In the genomic region with DNA sequence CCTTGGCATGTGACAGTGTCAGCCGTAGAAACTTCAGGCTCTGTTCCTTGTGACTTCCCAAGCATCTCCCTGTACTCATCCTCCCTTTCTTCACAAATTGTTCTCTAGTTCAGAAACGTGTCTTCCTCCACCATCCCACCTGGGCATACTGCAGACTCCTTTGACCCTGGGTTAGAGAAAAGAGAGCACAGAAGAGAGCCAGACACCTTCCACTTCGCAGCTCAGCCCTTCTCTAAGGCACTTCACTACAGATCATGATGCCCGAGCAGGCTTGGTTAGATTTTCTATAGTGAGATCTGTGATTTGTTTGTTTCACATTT, we compare ENCODE assay signal across 9 cellular contexts.
DNase-seq lines count a peak whose midpoint lies in the region; ATAC-seq and TF ChIP-seq lines count a peak whose summit lies in the region.
"Had no signal": no experiment of that assay in that cellular context is flagged by ENCODE, and none has a peak within 500 bp of the region (broad histone marks: within the 10 kb centered on the region; RNA-seq: fewer than 3 reads in every experiment).

No MANE protein-coding gene starts in this region.

- H3K36me3 ChIP-seq in DND-41 (ENCODE audit: insufficient read depth, low read length) (no peaks in the 10 kb centered on the region), brain microvascular endothelial cell (replicated peaks) (no peaks in the 10 kb centered on the region), HAP-1 (replicated peaks) (no peaks in the 10 kb centered on the region)

- H3K27me3 ChIP-seq in DND-41 (ENCODE audit: insufficient read depth, low read length, poor library complexity) (peaks cover 6% of the 10 kb centered on the region), brain microvascular endothelial cell (replicated peaks) (no peaks in the 10 kb centered on the region), HAP-1 (ENCODE audit: low read depth) (no peaks in the 10 kb centered on the region; the same call in 1 of the 2 replicates)

- H3K27me3 Mint-ChIP-seq in effector memory CD8-positive, alpha-beta T cell: peaks cover 21 to 40% of the 10 kb centered on the region in 2 donors

- H3K9me3 Mint-ChIP-seq in effector memory CD8-positive, alpha-beta T cell: no peaks in the 10 kb centered on the region
- H3K9me3 Mint-ChIP-seq: memory B cell had no signal

- H3K36me3 Mint-ChIP-seq in effector memory CD8-positive, alpha-beta T cell (ENCODE audit: insufficient read depth): no peaks in the 10 kb centered on the region
- H3K36me3 Mint-ChIP-seq: memory B cell had no signal

- in situ Hi-C loops in brain microvascular endothelial cell (cut with HindIII; ENCODE audit: low pct_ligation_motif_present, low sequenced_read_pairs): no loop called here
- in situ Hi-C loops in HAP-1 (cut with MboI; ENCODE audit: low sequenced_read_pairs): no loop called here

- H3K9ac ChIP-seq in DND-41 (ENCODE audit: low read depth, low read length): no peak overlapping the region

- H4K20me1 ChIP-seq in DND-41 (ENCODE audit: insufficient read depth, low read length): no peaks in the 10 kb centered on the region

- H3K4me1 ChIP-seq in DND-41 (ENCODE audit: insufficient read depth, low read length) (peaks cover 2% of the 10 kb centered on the region; the same call in 1 of the 2 replicates), HAP-1 (no peaks in the 10 kb centered on the region)

- no peaks in the 10 kb centered on the region for H3K79me2 ChIP-seq in DND-41 (ENCODE audit: insufficient read depth, low read length)

- H3K4me3 Mint-ChIP-seq in effector memory CD8-positive, alpha-beta T cell: peak overlapping the region; percentile 56 to 65
- H3K4me3 Mint-ChIP-seq: memory B cell had no signal

- H3K4me1 Mint-ChIP-seq in effector memory CD8-positive, alpha-beta T cell (ENCODE audit: low read depth in 2 of 2): peaks cover 13 to 14% of the 10 kb centered on the region in 2 donors

- no peak overlapping the region for H3K27ac ChIP-seq in DND-41 (ENCODE audit: low read length)
- no peak overlapping the region for H3K27ac ChIP-seq in brain microvascular endothelial cell

- H3K27ac Mint-ChIP-seq in effector memory CD8-positive, alpha-beta T cell: peak overlapping the region; percentile 24 to 44
- H3K27ac Mint-ChIP-seq: memory B cell had no signal

- no peak for DNase-seq in DND-41
- DNase-seq in effector memory CD8-positive, alpha-beta T cell: no peak
- no peak for DNase-seq in NCI-H2196 (lab: John Stamatoyannopoulos, UW; ENCODE audit: unreplicated experiment)
- DNase-seq in cerebellum (ENCODE audit: low spot score): no peak
- no peak for DNase-seq in brain microvascular endothelial cell
- no peak for DNase-seq in HAP-1 (ENCODE audit: low spot score in 2 of 2)

- no peak overlapping the region for H3K4me3 ChIP-seq in DND-41 (ENCODE audit: low read depth in 1 of 2, low read length in 2 of 2)
- no peak overlapping the region for H3K4me3 ChIP-seq in brain microvascular endothelial cell (ENCODE audit: low read depth, low read length)
- no peak overlapping the region for H3K4me3 ChIP-seq in HAP-1

- no peak for TF ChIP-seq CTCF in DND-41 (IDR thresholded peaks at IDR 0.05; ENCODE audit: borderline replicate concordance, extremely low read depth, low read length, poor library complexity, severe bottlenecking)
- TF ChIP-seq CTCF in brain microvascular endothelial cell (IDR thresholded peaks at IDR 0.05; ENCODE audit: low read depth, low read length, missing control alignments): no peak

- H3K9me3 ChIP-seq in DND-41 (ENCODE audit: insufficient read depth, low read length, severe bottlenecking): no peaks in the 10 kb centered on the region
- no peaks in the 10 kb centered on the region for H3K9me3 ChIP-seq in HAP-1

- ATAC-seq in DND-41 (ENCODE audit: insufficient read depth, low read depth) (0 out of 3 replicates have a peak, but pooled peaks have one; percentile 17), GM19467 (IDR thresholded peaks at IDR 0.05; ENCODE audit: unreplicated experiment) (peak; percentile 22), HG03095 (IDR thresholded peaks at IDR 0.05; ENCODE audit: unreplicated experiment) (peak; percentile 16)
- no peak for ATAC-seq in effector memory CD8-positive, alpha-beta T cell (replicated peaks)

- peak overlapping the region; percentile 29; the same call in 1 of the 2 replicates for H2AFZ ChIP-seq in DND-41 (ENCODE audit: low read depth, low read length)

- H3K4me2 ChIP-seq in DND-41 (ENCODE audit: insufficient read depth, low read length): no peak overlapping the region
